ENCODE assay signal across 8 cellular contexts in the genomic region with DNA sequence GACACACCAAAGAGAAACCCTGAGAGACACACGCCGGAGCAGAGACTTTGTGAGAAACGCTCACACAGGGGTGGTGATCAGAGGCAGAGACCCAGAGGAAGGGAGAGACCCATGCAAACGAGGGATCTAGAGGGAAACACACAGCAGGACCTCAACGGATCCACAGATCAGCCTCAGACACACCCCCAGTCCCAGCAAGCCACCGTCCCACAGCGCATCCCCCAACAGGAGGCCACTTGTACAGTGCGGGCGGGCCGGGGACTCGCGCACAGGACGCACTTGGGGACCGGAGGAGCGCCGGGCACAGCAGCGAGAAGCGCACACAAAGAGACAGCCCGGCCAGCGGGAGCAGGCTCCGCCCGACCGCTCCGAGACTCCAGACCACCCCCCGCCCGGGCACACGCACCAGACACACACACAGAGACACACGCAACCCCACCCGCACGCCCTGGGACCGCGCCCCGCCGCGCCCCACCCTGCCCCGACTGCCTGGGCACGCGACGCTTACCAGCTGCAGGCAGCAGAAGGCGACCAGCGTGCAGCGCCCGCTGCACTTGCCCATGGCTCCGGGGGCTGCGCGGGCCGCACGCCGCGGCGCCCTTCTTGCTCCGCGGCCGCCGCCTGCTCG. TPM values are rescaled to one million over a fixed set of nuclear protein-coding genes. Genes with fewer than 3 reads are reported as not detected.
A peak's percentile ranks its signal among the peaks of the same experiment; 100 is the strongest.
DNase-seq lines count a peak whose midpoint lies in the region; ATAC-seq and TF ChIP-seq lines count a peak whose summit lies in the region.

No MANE protein-coding gene starts in this region.

- no peaks in the 10 kb centered on the region for H3K9me3 Mint-ChIP-seq in activated CD4-positive, alpha-beta T cell treated with anti-CD3 and anti-CD28 coated beads for 36 hours (ENCODE audit: low read depth)

- H3K27me3 ChIP-seq in SK-N-SH (ENCODE audit: insufficient read depth) (peaks cover 34% of the 10 kb centered on the region), rectal smooth muscle tissue (ENCODE audit: control insufficient read depth, insufficient read depth, low read length) (peaks cover 18% of the 10 kb centered on the region)

- intact Hi-C loops in activated CD4-positive, alpha-beta T cell treated with anti-CD3 and anti-CD28 coated beads for 36 hours (cut with DNase I, micrococcal nuclease) = no loop called here
- intact Hi-C loops in lower leg skin (cut with DNase I; ENCODE audit: low total_unique reads) = no loop called here

- H3K36me3 ChIP-seq in SK-N-SH (replicated peaks in 1 of 2; ENCODE audit: control insufficient read depth in 1 of 2, insufficient read depth in 2 of 2, low read length in 1 of 2) (no peaks in the 10 kb centered on the region), rectal smooth muscle tissue (ENCODE audit: control insufficient read depth, insufficient read depth, low read length) (no peaks in the 10 kb centered on the region)

- POLR2A ChIA-PET in activated CD4-positive, alpha-beta T cell treated with anti-CD3 and anti-CD28 coated beads for 36 hours (lab: Charles Lee) = no interaction called here
- POLR2A ChIA-PET in SK-N-SH (lab: Yijun Ruan, JAX) = interaction anchor here (1.3 kb wide), 1 partner anchor 58 kb away, joined by 3 read pairs; a partner anchor contains a TSS

- peaks cover 48% of the 10 kb centered on the region for H3K27me3 Mint-ChIP-seq in activated CD4-positive, alpha-beta T cell treated with anti-CD3 and anti-CD28 coated beads for 36 hours

- H3F3A ChIP-seq in SK-N-SH (replicated peaks; ENCODE audit: insufficient read depth) = no peaks in the 10 kb centered on the region

- peak; percentile 22 for DNase-seq in activated CD4-positive, alpha-beta T cell treated with anti-CD3 and anti-CD28 coated beads for 36 hours
- no peak for DNase-seq in activated CD4-positive, alpha-beta T cell treated with anti-CD3 and anti-CD28 coated beads for 4 hours
- DNase-seq in SK-N-SH = peak; percentile 87
- DNase-seq in foreskin fibroblast = peak in 1 of 2 donors; percentile 44
- no peak for DNase-seq in lower leg skin (ENCODE audit: low spot score in 2 of 2)

- H3K79me2 ChIP-seq in SK-N-SH (ENCODE audit: insufficient read depth) = no peaks in the 10 kb centered on the region

- CTCF ChIA-PET in activated CD4-positive, alpha-beta T cell treated with anti-CD3 and anti-CD28 coated beads for 36 hours (lab: Charles Lee) = no interaction called here
- CTCF ChIA-PET in SK-N-SH (lab: Yijun Ruan, JAX) = interaction anchor here (1.0 to 7.1 kb wide), 2 partner anchors 55 to 57 kb away, joined by 3 to 65 read pairs; no protein-coding TSS in a partner anchor

- H3K9me2 ChIP-seq in SK-N-SH = no peaks in the 10 kb centered on the region

- no peak for TF ChIP-seq EP300 in SK-N-SH (IDR thresholded peaks at IDR 0.05; ENCODE audit: borderline replicate concordance in 1 of 2, low read depth in 1 of 2, low read length in 1 of 2)

- TF ChIP-seq RAD21 in SK-N-SH (IDR thresholded peaks at IDR 0.05; ENCODE audit: low read length) = no peak

- WGBS in SK-N-SH (ENCODE audit: low lambda C conversion rate) = 5% methylated on average over 15 of the region's 56 CpGs
- WGBS in lower leg skin, 2 donors = 2 to 3% methylated on average over 29 to 38 of the region's 56 CpGs

- no peak for ATAC-seq in activated CD4-positive, alpha-beta T cell treated with anti-CD3 and anti-CD28 coated beads for 36 hours
- no peak for ATAC-seq in GM19035 (IDR thresholded peaks at IDR 0.05; ENCODE audit: unreplicated experiment)
- ATAC-seq in GM21529 (IDR thresholded peaks at IDR 0.05; ENCODE audit: unreplicated experiment) = no peak

- TF ChIP-seq POLR2A in lower leg skin (IDR thresholded peaks at IDR 0.05) = no peak

- H4K20me1 ChIP-seq in SK-N-SH (ENCODE audit: insufficient read depth) = no peaks in the 10 kb centered on the region

- H3K4me3 ChIP-seq in SK-N-SH (ENCODE audit: low read depth in 2 of 2, low read length in 1 of 2) (peak overlapping the region in 1 of 2 experiments; percentile 46; a peak in 3 of 4 replicates), foreskin fibroblast (ENCODE audit: low read depth in 1 of 2, low read length in 2 of 2) (peak overlapping the region; percentile 27 to 38), rectal smooth muscle tissue (ENCODE audit: low read length) (peak overlapping the region; percentile 39), lower leg skin (ENCODE audit: low read depth, poor library complexity, severe bottlenecking) (no peak overlapping the region)

- peaks cover 9% of the 10 kb centered on the region for H3K4me1 Mint-ChIP-seq in activated CD4-positive, alpha-beta T cell treated with anti-CD3 and anti-CD28 coated beads for 36 hours

- H3K9me3 ChIP-seq in SK-N-SH = no peaks in the 10 kb centered on the region

- H3K36me3 Mint-ChIP-seq in activated CD4-positive, alpha-beta T cell treated with anti-CD3 and anti-CD28 coated beads for 36 hours (ENCODE audit: low read depth) = no peaks in the 10 kb centered on the region

- H3K4me2 ChIP-seq in SK-N-SH = peak overlapping the region; percentile 62; the same call in 1 of the 2 replicates

- peak overlapping the region; percentile 29 for H3K4me3 Mint-ChIP-seq in activated CD4-positive, alpha-beta T cell treated with anti-CD3 and anti-CD28 coated beads for 36 hours

- no peak for TF ChIP-seq CTCF in SK-N-SH (IDR thresholded peaks at IDR 0.05)
- TF ChIP-seq CTCF in foreskin fibroblast (IDR thresholded peaks at IDR 0.05; ENCODE audit: low read depth, low read length) = no peak
- TF ChIP-seq CTCF in lower leg skin (IDR thresholded peaks at IDR 0.05) = no peak

- H3K4me1 ChIP-seq in SK-N-SH (ENCODE audit: control insufficient read depth in 1 of 2, insufficient read depth in 2 of 2, low read depth in 1 of 2, low read length in 1 of 2) (peaks cover 0 to 16% of the 10 kb centered on the region in 2 experiments; a peak in 1 of 4 replicates), rectal smooth muscle tissue (ENCODE audit: control insufficient read depth, insufficient read depth, low read length) (no peaks in the 10 kb centered on the region)

- H3K9ac ChIP-seq in SK-N-SH (no peak overlapping the region), rectal smooth muscle tissue (ENCODE audit: low read length) (no peak overlapping the region)

- no peak overlapping the region for H3K27ac Mint-ChIP-seq in activated CD4-positive, alpha-beta T cell treated with anti-CD3 and anti-CD28 coated beads for 36 hours

- peak overlapping the region in 1 of 2 experiments; percentile 44; a peak in 1 of 4 replicates for H3K27ac ChIP-seq in SK-N-SH (ENCODE audit: low read depth in 2 of 2, low read length in 1 of 2)
- no peak overlapping the region for H3K27ac ChIP-seq in rectal smooth muscle tissue (ENCODE audit: low read depth, low read length)

- H2AFZ ChIP-seq in SK-N-SH (ENCODE audit: low read depth) = no peak overlapping the region

TF ChIP-seq in SK-N-SH, 30 proteins besides CTCF, POLR2A, EP300 and RAD21:
- TF ChIP-seq POLR2AphosphoS5 (IDR thresholded peaks at IDR 0.05; ENCODE audit: low read depth, low read length) (no peak), MXI1 (IDR thresholded peaks at IDR 0.05; ENCODE audit: low read depth, low read length) (peak; percentile 12; the same call in 1 of the 2 replicates)

RNA-seq across cellular contexts. Expression of a gene that starts 0.6 kb away (rescaled TPM):
- total RNA-seq in activated CD4-positive, alpha-beta T cell treated with anti-CD3 and anti-CD28 coated beads for 36 hours = not detected
- 0.54 and 0.96 TPM in 2 replicates for polyA plus RNA-seq in SK-N-SH (2012; rRNA removed)
- 0.58 and 1.3 TPM in 2 replicates for polyA plus RNA-seq in SK-N-SH (2012; cell fraction: cytosol; rRNA removed)
- 0.22 and 0.32 TPM in 2 replicates for polyA plus RNA-seq in SK-N-SH (2012; cell fraction: nucleus; rRNA removed)
- 1 to 10 TPM in 2 of 4 donors, under 1 TPM in 2; 0.46 to 1.4 (median 0.91) TPM for total RNA-seq in lower leg skin

RNA-seq across cellular contexts. Expression of a gene that starts 57.5 kb away (rescaled TPM):
- total RNA-seq in activated CD4-positive, alpha-beta T cell treated with anti-CD3 and anti-CD28 coated beads for 36 hours = 100 to 1,000 TPM; 101 to 111 TPM
- 46.7 and 53.3 TPM in 2 replicates for polyA plus RNA-seq in SK-N-SH (2012; rRNA removed)
- polyA plus RNA-seq in SK-N-SH (2012; cell fraction: cytosol; rRNA removed) = 41.8 and 47.9 TPM in 2 replicates
- 30.1 and 44.6 TPM in 2 replicates for polyA plus RNA-seq in SK-N-SH (2012; cell fraction: nucleus; rRNA removed)
- total RNA-seq in lower leg skin = 10 to 100 TPM; 24.4 to 57.7 (median 37.0) TPM

RNA-seq across cellular contexts. Expression of a gene that starts 57.7 kb away (rescaled TPM):
- total RNA-seq in activated CD4-positive, alpha-beta T cell treated with anti-CD3 and anti-CD28 coated beads for 36 hours = 10 to 100 TPM; 23.9 to 28.8 TPM
- 25.8 and 33.8 TPM in 2 replicates for polyA plus RNA-seq in SK-N-SH (2012; rRNA removed)
- 37.5 and 39.2 TPM in 2 replicates for polyA plus RNA-seq in SK-N-SH (2012; cell fraction: cytosol; rRNA removed)
- 10.7 and 16.7 TPM in 2 replicates for polyA plus RNA-seq in SK-N-SH (2012; cell fraction: nucleus; rRNA removed)
- total RNA-seq in lower leg skin = 10 to 100 TPM; 14.9 to 23.2 (median 17.6) TPM

Comparison
In these comparisons a context has a peak if more than half of its experiments do, and no peak if none do; other contexts are left out.
1. DNase-seq: peak in activated CD4-positive, alpha-beta T cell treated with anti-CD3 and anti-CD28 coated beads for 36 hours (single experiment) and SK-N-SH (single experiment); none in activated CD4-positive, alpha-beta T cell treated with anti-CD3 and anti-CD28 coated beads for 4 hours (0 of 2) and lower leg skin (0 of 2).